Comparison of ENCODE assay signal across 17 cellular contexts in genomic region chr7:158631574-158632195, GRCh38.
"Had no signal": no experiment of that assay in that cellular context is flagged by ENCODE, and none has a peak within 500 bp of the region (broad histone marks: within the 10 kb centered on the region; RNA-seq: fewer than 3 reads in every experiment).

No MANE protein-coding gene starts in this region.

- H3K4me3 ChIP-seq: gastroesophageal sphincter, mucosa of descending colon, thyroid gland had no signal

- H3K27me3 Mint-ChIP-seq: activated B cell treated with CpG ODN at 0.5 μM for 24 hours; activated naive CD8-positive, alpha-beta T cell treated with anti-CD3 and anti-CD28 coated beads for 36 hours; brain; effector memory CD8-positive, alpha-beta T cell; naive thymus-derived CD4-positive, alpha-beta T cell had no signal

- H3K79me2 ChIP-seq: parathyroid adenoma had no signal

- H3K27ac Mint-ChIP-seq: activated B cell treated with CpG ODN at 0.5 μM for 24 hours; activated naive CD8-positive, alpha-beta T cell treated with anti-CD3 and anti-CD28 coated beads for 36 hours; activated T-helper 1 cell treated with anti-CD3 and anti-CD28 coated beads, Interleukin-12 subunit alpha, Interleukin-12 subunit beta, Interleukin-2, Interleukin-4 antibody, amounts not matched to agents 30 ng/mL and 10 ng/mL and 1 ng/mL, durations not matched to agents 14 hours and 24 hours and 36 hours; brain; effector memory CD8-positive, alpha-beta T cell; naive thymus-derived CD4-positive, alpha-beta T cell had no signal

- H3K9me3 ChIP-seq: gastroesophageal sphincter, mucosa of descending colon, thyroid gland had no signal

- H2AFZ ChIP-seq: parathyroid adenoma had no signal

- H3K27ac ChIP-seq: epithelial cell of prostate, gastroesophageal sphincter, parathyroid adenoma, thyroid gland had no signal

- H3K4me3 Mint-ChIP-seq: activated B cell treated with CpG ODN at 0.5 μM for 24 hours; activated naive CD8-positive, alpha-beta T cell treated with anti-CD3 and anti-CD28 coated beads for 36 hours; activated T-helper 1 cell treated with anti-CD3 and anti-CD28 coated beads, Interleukin-12 subunit alpha, Interleukin-12 subunit beta, Interleukin-2, Interleukin-4 antibody, amounts not matched to agents 30 ng/mL and 10 ng/mL and 1 ng/mL, durations not matched to agents 14 hours and 24 hours and 36 hours; brain; effector memory CD8-positive, alpha-beta T cell; naive thymus-derived CD4-positive, alpha-beta T cell had no signal

- H3K9ac ChIP-seq: parathyroid adenoma had no signal

- H3K27me3 ChIP-seq: gastroesophageal sphincter, thyroid gland had no signal

- DNase-seq: activated B cell treated with CpG ODN at 0.5 μM for 24 hours; activated CD4-positive, alpha-beta T cell treated with anti-CD3 and anti-CD28 coated beads for 48 hours; activated naive CD8-positive, alpha-beta T cell treated with anti-CD3 and anti-CD28 coated beads for 36 hours; amygdala; effector memory CD8-positive, alpha-beta T cell; islet precursor cell; mucosa of descending colon; naive thymus-derived CD4-positive, alpha-beta T cell; stimulated activated CD4-positive, alpha-beta T cell treated with anti-CD3 and anti-CD28 coated beads, Interleukin-12 subunit alpha, Interleukin-12 subunit beta, amount 100 ng/mL, for 4 hours; stimulated activated CD4-positive, alpha-beta T cell treated with anti-CD3 and anti-CD28 coated beads, Interleukin-2, amount 100 ng/mL, for 24 hours; T-helper 2 cell; thyroid gland had no signal

- H3K9me3 Mint-ChIP-seq: activated B cell treated with CpG ODN at 0.5 μM for 24 hours; activated naive CD8-positive, alpha-beta T cell treated with anti-CD3 and anti-CD28 coated beads for 36 hours; activated T-helper 1 cell treated with anti-CD3 and anti-CD28 coated beads, Interleukin-12 subunit alpha, Interleukin-12 subunit beta, Interleukin-2, Interleukin-4 antibody, amounts not matched to agents 30 ng/mL and 10 ng/mL and 1 ng/mL, durations not matched to agents 14 hours and 24 hours and 36 hours; effector memory CD8-positive, alpha-beta T cell had no signal

- H3K36me3 ChIP-seq: thyroid gland had no signal

- H3K4me1 Mint-ChIP-seq: activated naive CD8-positive, alpha-beta T cell treated with anti-CD3 and anti-CD28 coated beads for 36 hours; brain had no signal

- ATAC-seq: effector memory CD8-positive, alpha-beta T cell; gastroesophageal sphincter; mucosa of descending colon; naive thymus-derived CD4-positive, alpha-beta T cell had no signal

- H3K4me1 ChIP-seq: gastroesophageal sphincter, parathyroid adenoma, thyroid gland had no signal
